3 cellular contexts compared by ENCODE assay signal in the genomic region with DNA sequence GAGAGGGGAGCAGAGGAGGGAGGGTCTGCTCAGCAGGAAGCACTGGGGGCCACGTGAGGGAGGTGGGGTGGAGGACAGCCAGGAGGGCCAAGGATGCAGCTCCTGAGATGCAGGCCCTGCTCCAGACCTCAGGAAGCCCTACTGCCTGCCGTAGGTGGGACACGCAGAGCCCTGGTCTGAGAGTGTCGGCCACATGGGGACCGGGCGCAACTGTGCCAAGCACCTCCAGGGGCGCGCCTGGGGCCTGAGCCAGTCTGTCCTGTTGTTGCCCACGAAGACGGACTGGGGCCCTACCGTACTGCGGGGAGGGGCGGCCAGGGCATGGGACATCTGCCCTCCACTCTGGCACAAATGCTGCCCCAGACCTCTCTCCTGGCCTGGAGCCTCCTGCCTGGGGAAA.
TF ChIP-seq lines count a peak whose summit lies in the region.

No MANE protein-coding gene starts in this region.

TF ChIP-seq in HepG2, 621 proteins besides CTCF, POLR2A, EP300 and RAD21 (continues in another document):
- TF ChIP-seq ZNF17 (CRISPR knock-in tag; IDR thresholded peaks at IDR 0.05) (no peak), ZBTB33 (CRISPR knock-in tag; IDR thresholded peaks at IDR 0.05) (no peak), AHR (CRISPR knock-in tag; IDR thresholded peaks at IDR 0.05) (no peak), ZSCAN22 (CRISPR knock-in tag; IDR thresholded peaks at IDR 0.05) (no peak), HNF4A (CRISPR knock-in tag; IDR thresholded peaks at IDR 0.05) (no peak), CREM (IDR thresholded peaks at IDR 0.05) (no peak), CREM (CRISPR knock-in tag; IDR thresholded peaks at IDR 0.05) (no peak), TERF1 (CRISPR knock-in tag; IDR thresholded peaks at IDR 0.05) (no peak), ZKSCAN5 (CRISPR knock-in tag; IDR thresholded peaks at IDR 0.05) (no peak), ZNF550 (CRISPR knock-in tag; IDR thresholded peaks at IDR 0.05; ENCODE audit: borderline replicate concordance) (no peak), ZNF7 (CRISPR knock-in tag; IDR thresholded peaks at IDR 0.05) (no peak), ZNF274 (CRISPR knock-in tag; IDR thresholded peaks at IDR 0.05) (no peak)
- TF ChIP-seq, protein P1, sequence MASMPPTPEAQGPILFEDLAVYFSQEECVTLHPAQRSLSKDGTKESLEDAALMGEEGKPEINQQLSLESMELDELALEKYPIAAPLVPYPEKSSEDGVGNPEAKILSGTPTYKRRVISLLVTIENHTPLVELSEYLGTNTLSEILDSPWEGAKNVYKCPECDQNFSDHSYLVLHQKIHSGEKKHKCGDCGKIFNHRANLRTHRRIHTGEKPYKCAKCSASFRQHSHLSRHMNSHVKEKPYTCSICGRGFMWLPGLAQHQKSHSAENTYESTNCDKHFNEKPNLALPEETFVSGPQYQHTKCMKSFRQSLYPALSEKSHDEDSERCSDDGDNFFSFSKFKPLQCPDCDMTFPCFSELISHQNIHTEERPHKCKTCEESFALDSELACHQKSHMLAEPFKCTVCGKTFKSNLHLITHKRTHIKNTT (CRISPR knock-in tag; IDR thresholded peaks at IDR 0.05), result no peak

TF ChIP-seq in IMR-90, 13 proteins besides CTCF, POLR2A, EP300 and RAD21:
- TF ChIP-seq SMC3 (IDR thresholded peaks at IDR 0.05; ENCODE audit: low read depth, low read length) (no peak), NFE2L2 (IDR thresholded peaks at IDR 0.05; ENCODE audit: low read depth, low read length) (no peak), MAZ (IDR thresholded peaks at IDR 0.05; ENCODE audit: borderline replicate concordance, low read depth, low read length) (no peak), RCOR1 (IDR thresholded peaks at IDR 0.05; ENCODE audit: insufficient replicate concordance, low read length) (no peak), USF2 (IDR thresholded peaks at IDR 0.05; ENCODE audit: low read depth, low read length) (no peak), FOS (IDR thresholded peaks at IDR 0.05; ENCODE audit: low read depth, low read length) (no peak), CEBPB (IDR thresholded peaks at IDR 0.05; ENCODE audit: low read depth, low read length) (no peak), BHLHE40 (IDR thresholded peaks at IDR 0.05; ENCODE audit: low read depth, low read length) (no peak), MXI1 (IDR thresholded peaks at IDR 0.05; ENCODE audit: borderline replicate concordance, low read depth, low read length) (no peak), MAFK (IDR thresholded peaks at IDR 0.05; ENCODE audit: low read depth, low read length) (no peak), CHD1 (IDR thresholded peaks at IDR 0.05; ENCODE audit: low read depth, low read length) (no peak), RFX5 (IDR thresholded peaks at IDR 0.05; ENCODE audit: low read depth, low read length) (no peak)
- TF ChIP-seq, protein P2, sequence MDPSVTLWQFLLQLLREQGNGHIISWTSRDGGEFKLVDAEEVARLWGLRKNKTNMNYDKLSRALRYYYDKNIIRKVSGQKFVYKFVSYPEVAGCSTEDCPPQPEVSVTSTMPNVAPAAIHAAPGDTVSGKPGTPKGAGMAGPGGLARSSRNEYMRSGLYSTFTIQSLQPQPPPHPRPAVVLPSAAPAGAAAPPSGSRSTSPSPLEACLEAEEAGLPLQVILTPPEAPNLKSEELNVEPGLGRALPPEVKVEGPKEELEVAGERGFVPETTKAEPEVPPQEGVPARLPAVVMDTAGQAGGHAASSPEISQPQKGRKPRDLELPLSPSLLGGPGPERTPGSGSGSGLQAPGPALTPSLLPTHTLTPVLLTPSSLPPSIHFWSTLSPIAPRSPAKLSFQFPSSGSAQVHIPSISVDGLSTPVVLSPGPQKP (IDR thresholded peaks at IDR 0.05; ENCODE audit: borderline replicate concordance, low read depth, low read length), result no peak

TF ChIP-seq in GM12878, 131 proteins besides CTCF, POLR2A, EP300 and RAD21:
- TF ChIP-seq RB1 (IDR thresholded peaks at IDR 0.05; ENCODE audit: borderline replicate concordance), result no peak
- no peak for TF ChIP-seq CREB1 (IDR thresholded peaks at IDR 0.05; ENCODE audit: low read depth)
- TF ChIP-seq BCL11A (IDR thresholded peaks at IDR 0.05; ENCODE audit: low read depth, low read length), result no peak
- TF ChIP-seq, protein P3, sequence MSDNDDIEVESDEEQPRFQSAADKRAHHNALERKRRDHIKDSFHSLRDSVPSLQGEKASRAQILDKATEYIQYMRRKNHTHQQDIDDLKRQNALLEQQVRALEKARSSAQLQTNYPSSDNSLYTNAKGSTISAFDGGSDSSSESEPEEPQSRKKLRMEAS (IDR thresholded peaks at IDR 0.05; ENCODE audit: low read depth, low read length), result no peak
- no peak for TF ChIP-seq JUNB (IDR thresholded peaks at IDR 0.05)
- TF ChIP-seq NFIC (IDR thresholded peaks at IDR 0.05; ENCODE audit: low read depth, low read length), result no peak
- no peak for TF ChIP-seq KDM1A (IDR thresholded peaks at IDR 0.05; ENCODE audit: borderline replicate concordance)
- TF ChIP-seq, protein P4, sequence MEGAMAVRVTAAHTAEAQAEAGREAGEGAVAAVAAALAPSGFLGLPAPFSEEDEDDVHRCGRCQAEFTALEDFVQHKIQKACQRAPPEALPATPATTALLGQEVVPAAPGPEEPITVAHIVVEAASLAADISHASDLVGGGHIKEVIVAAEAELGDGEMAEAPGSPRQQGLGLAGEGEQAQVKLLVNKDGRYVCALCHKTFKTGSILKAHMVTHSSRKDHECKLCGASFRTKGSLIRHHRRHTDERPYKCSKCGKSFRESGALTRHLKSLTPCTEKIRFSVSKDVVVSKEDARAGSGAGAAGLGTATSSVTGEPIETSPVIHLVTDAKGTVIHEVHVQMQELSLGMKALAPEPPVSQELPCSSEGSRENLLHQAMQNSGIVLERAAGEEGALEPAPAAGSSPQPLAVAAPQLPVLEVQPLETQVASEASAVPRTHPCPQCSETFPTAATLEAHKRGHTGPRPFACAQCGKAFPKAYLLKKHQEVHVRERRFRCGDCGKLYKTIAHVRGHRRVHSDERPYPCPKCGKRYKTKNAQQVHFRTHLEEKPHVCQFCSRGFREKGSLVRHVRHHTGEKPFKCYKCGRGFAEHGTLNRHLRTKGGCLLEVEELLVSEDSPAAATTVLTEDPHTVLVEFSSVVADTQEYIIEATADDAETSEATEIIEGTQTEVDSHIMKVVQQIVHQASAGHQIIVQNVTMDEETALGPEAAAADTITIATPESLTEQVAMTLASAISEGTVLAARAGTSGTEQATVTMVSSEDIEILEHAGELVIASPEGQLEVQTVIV (IDR thresholded peaks at IDR 0.05; ENCODE audit: borderline replicate concordance, partially characterized antibody), result no peak
- no peak for TF ChIP-seq NKRF (conservative IDR thresholded peaks at IDR 0.05)
- no peak for TF ChIP-seq YY1 (IDR thresholded peaks at IDR 0.05; ENCODE audit: low read depth, low read length)
- TF ChIP-seq PKNOX1 (IDR thresholded peaks at IDR 0.05), result no peak
- TF ChIP-seq, protein P5, sequence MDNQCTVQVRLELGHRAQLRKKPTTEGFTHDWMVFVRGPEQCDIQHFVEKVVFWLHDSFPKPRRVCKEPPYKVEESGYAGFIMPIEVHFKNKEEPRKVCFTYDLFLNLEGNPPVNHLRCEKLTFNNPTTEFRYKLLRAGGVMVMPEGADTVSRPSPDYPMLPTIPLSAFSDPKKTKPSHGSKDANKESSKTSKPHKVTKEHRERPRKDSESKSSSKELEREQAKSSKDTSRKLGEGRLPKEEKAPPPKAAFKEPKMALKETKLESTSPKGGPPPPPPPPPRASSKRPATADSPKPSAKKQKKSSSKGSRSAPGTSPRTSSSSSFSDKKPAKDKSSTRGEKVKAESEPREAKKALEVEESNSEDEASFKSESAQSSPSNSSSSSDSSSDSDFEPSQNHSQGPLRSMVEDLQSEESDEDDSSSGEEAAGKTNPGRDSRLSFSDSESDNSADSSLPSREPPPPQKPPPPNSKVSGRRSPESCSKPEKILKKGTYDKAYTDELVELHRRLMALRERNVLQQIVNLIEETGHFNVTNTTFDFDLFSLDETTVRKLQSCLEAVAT (IDR thresholded peaks at IDR 0.05), result no peak
- TF ChIP-seq, protein P6, sequence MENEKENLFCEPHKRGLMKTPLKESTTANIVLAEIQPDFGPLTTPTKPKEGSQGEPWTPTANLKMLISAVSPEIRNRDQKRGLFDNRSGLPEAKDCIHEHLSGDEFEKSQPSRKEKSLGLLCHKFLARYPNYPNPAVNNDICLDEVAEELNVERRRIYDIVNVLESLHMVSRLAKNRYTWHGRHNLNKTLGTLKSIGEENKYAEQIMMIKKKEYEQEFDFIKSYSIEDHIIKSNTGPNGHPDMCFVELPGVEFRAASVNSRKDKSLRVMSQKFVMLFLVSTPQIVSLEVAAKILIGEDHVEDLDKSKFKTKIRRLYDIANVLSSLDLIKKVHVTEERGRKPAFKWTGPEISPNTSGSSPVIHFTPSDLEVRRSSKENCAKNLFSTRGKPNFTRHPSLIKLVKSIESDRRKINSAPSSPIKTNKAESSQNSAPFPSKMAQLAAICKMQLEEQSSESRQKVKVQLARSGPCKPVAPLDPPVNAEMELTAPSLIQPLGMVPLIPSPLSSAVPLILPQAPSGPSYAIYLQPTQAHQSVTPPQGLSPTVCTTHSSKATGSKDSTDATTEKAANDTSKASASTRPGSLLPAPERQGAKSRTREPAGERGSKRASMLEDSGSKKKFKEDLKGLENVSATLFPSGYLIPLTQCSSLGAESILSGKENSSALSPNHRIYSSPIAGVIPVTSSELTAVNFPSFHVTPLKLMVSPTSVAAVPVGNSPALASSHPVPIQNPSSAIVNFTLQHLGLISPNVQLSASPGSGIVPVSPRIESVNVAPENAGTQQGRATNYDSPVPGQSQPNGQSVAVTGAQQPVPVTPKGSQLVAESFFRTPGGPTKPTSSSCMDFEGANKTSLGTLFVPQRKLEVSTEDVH (IDR thresholded peaks at IDR 0.05; ENCODE audit: low read depth, partially characterized antibody), result no peak
